Comparison of ENCODE assay signal across 8 cellular contexts in genomic region chr16:84831728-84832127, GRCh38. TPM values are rescaled to one million over a fixed set of nuclear protein-coding genes. Genes with fewer than 3 reads are reported as not detected.
A peak's percentile ranks its signal among the peaks of the same experiment; 100 is the strongest.
DNase-seq lines count a peak whose midpoint lies in the region; ATAC-seq, FAIRE-seq and TF ChIP-seq lines count a peak whose summit lies in the region.
"Not testable (repeated sequence)": the region's sequence is repeated elsewhere in the genome, so short reads cannot be mapped to it uniquely, and the experiment has no call there.

No MANE protein-coding gene starts in this region.

- FAIRE-seq in astrocyte (lab: Jason Lieb, UNC), result not testable (repeated sequence)

- H4K20me1 ChIP-seq in GM23248 (ENCODE audit: insufficient read depth); astrocyte (ENCODE audit: insufficient read depth, low read length); hepatocyte (ENCODE audit: insufficient read depth, poor library complexity, severe bottlenecking): not testable (repeated sequence)

- not testable (repeated sequence) for ATAC-seq in upper lobe of left lung (ENCODE audit: low FRiP score in 2 of 2)

- TF ChIP-seq EP300 in esophagus muscularis mucosa (IDR thresholded peaks at IDR 0.05); upper lobe of left lung (IDR thresholded peaks at IDR 0.05): not testable (repeated sequence)

- H3K27ac Mint-ChIP-seq in astrocyte (ENCODE audit: unreplicated experiment), result not testable (repeated sequence)

- DNase-seq in GM23248; astrocyte (ENCODE audit: low read depth); esophagus muscularis mucosa (ENCODE audit: extremely low spot score); hepatocyte (ENCODE audit: low spot score); upper lobe of left lung: not testable (repeated sequence)

- peak overlapping the region; percentile 66 for H3K4me2 ChIP-seq in GM23248 (ENCODE audit: unreplicated experiment)
- peak overlapping the region; percentile 58 for H3K4me2 ChIP-seq in astrocyte (ENCODE audit: low read length)
- peak overlapping the region; percentile 24 for H3K4me2 ChIP-seq in hepatocyte

- H3K79me2 ChIP-seq in GM23248 (ENCODE audit: insufficient read depth), result peaks cover 35% of the 10 kb centered on the region; the same call in 1 of the 2 replicates
- not testable (repeated sequence) for H3K79me2 ChIP-seq in astrocyte (ENCODE audit: insufficient read depth, low read length)
- H3K79me2 ChIP-seq in hepatocyte, result peaks cover 47% of the 10 kb centered on the region

- H3K4me1 ChIP-seq in GM23248 (ENCODE audit: insufficient read depth) (peaks cover 56% of the 10 kb centered on the region), astrocyte (ENCODE audit: insufficient read depth, low read length) (peaks cover 52% of the 10 kb centered on the region), esophagus muscularis mucosa (peaks cover 63 to 100% (median 97%) of the 10 kb centered on the region in 4 donors), hepatocyte (ENCODE audit: insufficient read depth) (peaks cover 66% of the 10 kb centered on the region), mucosa of rectum (ENCODE audit: control insufficient read depth in 2 of 2, insufficient read depth in 2 of 2, low read length in 2 of 2) (peaks cover 5 to 15% of the 10 kb centered on the region in 2 donors), rectal smooth muscle tissue (ENCODE audit: control insufficient read depth, insufficient read depth, low read length) (peaks cover 75% of the 10 kb centered on the region), stomach smooth muscle (ENCODE audit: control insufficient read depth, insufficient read depth, low read length) (peaks cover 88% of the 10 kb centered on the region), upper lobe of left lung (peaks cover 4 to 20% (median 11%) of the 10 kb centered on the region in 4 donors)

- not testable (repeated sequence) for TF ChIP-seq CTCF in astrocyte (IDR thresholded peaks at IDR 0.05; ENCODE audit: insufficient read depth, low read depth, low read length); esophagus muscularis mucosa (IDR thresholded peaks at IDR 0.05); hepatocyte (IDR thresholded peaks at IDR 0.05; ENCODE audit: poor library complexity); upper lobe of left lung (IDR thresholded peaks at IDR 0.05)

- H3K4me3 ChIP-seq in GM23248 (peak overlapping the region; percentile 63; the same call in 1 of the 2 replicates), esophagus muscularis mucosa (peak overlapping the region in 2 of 4 donors; percentile 11 to 49), stomach smooth muscle (ENCODE audit: low read length in 2 of 2) (peak overlapping the region; percentile 41 to 69)
- not testable (repeated sequence) for H3K4me3 ChIP-seq in astrocyte (ENCODE audit: insufficient read depth, low read depth, low read length); hepatocyte; mucosa of rectum (ENCODE audit: low read length in 2 of 2); rectal smooth muscle tissue (ENCODE audit: low read length); upper lobe of left lung

- H3K27me3 Mint-ChIP-seq in astrocyte (ENCODE audit: low read depth, unreplicated experiment), result peaks cover 20% of the 10 kb centered on the region

- not testable (repeated sequence) for H3K4me3 Mint-ChIP-seq in astrocyte (ENCODE audit: unreplicated experiment)

- not testable (repeated sequence) for H3K36me3 Mint-ChIP-seq in astrocyte (ENCODE audit: low read depth, unreplicated experiment)

- TF ChIP-seq POLR2A in esophagus muscularis mucosa (IDR thresholded peaks at IDR 0.05; ENCODE audit: low read depth); upper lobe of left lung (IDR thresholded peaks at IDR 0.05): not testable (repeated sequence)

- WGBS in GM23248 (ENCODE audit: low coverage in 1 of 2, low lambda C conversion rate in 2 of 2, missing lambda C conversion rate in 2 of 2), 2 experiments, result 82 to 85% methylated on average over 10 of the region's 10 CpGs
- 60% methylated on average over 10 of the region's 10 CpGs for WGBS in esophagus muscularis mucosa
- 85% methylated on average over 10 of the region's 10 CpGs for WGBS in hepatocyte (ENCODE audit: low lambda C conversion rate, missing lambda C conversion rate)
- WGBS in upper lobe of left lung, 2 donors, result 85 to 89% methylated on average over 10 of the region's 10 CpGs

- H3F3A ChIP-seq in GM23248 (ENCODE audit: insufficient read depth), result peaks cover 37% of the 10 kb centered on the region

- in situ Hi-C loops in GM23248 (cut with MboI), result not testable (repeated sequence)

- H3K36me3 ChIP-seq in GM23248 (ENCODE audit: low read depth); astrocyte (ENCODE audit: insufficient read depth, low read length); hepatocyte (replicated peaks; ENCODE audit: insufficient read depth, low read depth); mucosa of rectum (ENCODE audit: control insufficient read depth in 2 of 2, insufficient read depth in 2 of 2, low read length in 2 of 2); rectal smooth muscle tissue (ENCODE audit: control insufficient read depth, insufficient read depth, low read length); upper lobe of left lung: not testable (repeated sequence)
- H3K36me3 ChIP-seq in esophagus muscularis mucosa, result peaks cover 4 to 12% (median 8%) of the 10 kb centered on the region in 4 donors
- peaks cover 2 to 22% of the 10 kb centered on the region in 2 donors for H3K36me3 ChIP-seq in stomach smooth muscle (ENCODE audit: control insufficient read depth in 2 of 2, insufficient read depth in 2 of 2, low read length in 2 of 2)

- H2AFZ ChIP-seq in GM23248; astrocyte (ENCODE audit: low read depth, low read length); hepatocyte: not testable (repeated sequence)

- H3K9me2 ChIP-seq in GM23248 (ENCODE audit: insufficient read depth); hepatocyte (replicated peaks; ENCODE audit: insufficient read depth): not testable (repeated sequence)

- intact Hi-C loops in esophagus muscularis mucosa (cut with DNase I), result not testable (repeated sequence)

- H3K9ac ChIP-seq in GM23248, result peak overlapping the region; percentile 85
- H3K9ac ChIP-seq in astrocyte (ENCODE audit: low read length), result peak overlapping the region; percentile 74
- peak overlapping the region in 1 of 2 donors; percentile 54 for H3K9ac ChIP-seq in mucosa of rectum (ENCODE audit: low read depth in 1 of 2, low read length in 2 of 2)
- peak overlapping the region; percentile 3 for H3K9ac ChIP-seq in rectal smooth muscle tissue (ENCODE audit: low read length)
- peak overlapping the region; percentile 95 to 96 for H3K9ac ChIP-seq in stomach smooth muscle (ENCODE audit: low read length in 2 of 2)

- not testable (repeated sequence) for H3K9me3 ChIP-seq in GM23248 (ENCODE audit: low read depth); astrocyte (ENCODE audit: insufficient read depth, low read depth, low read length); esophagus muscularis mucosa; hepatocyte (ENCODE audit: low read depth); mucosa of rectum (ENCODE audit: control insufficient read depth in 2 of 2, low read length in 2 of 2); stomach smooth muscle (ENCODE audit: control insufficient read depth in 2 of 2, low read length in 2 of 2); upper lobe of left lung

- not testable (repeated sequence) for H3K27me3 ChIP-seq in GM23248 (replicated peaks; ENCODE audit: insufficient read depth); astrocyte (ENCODE audit: insufficient read depth, low read length); esophagus muscularis mucosa; hepatocyte; mucosa of rectum (ENCODE audit: control insufficient read depth in 2 of 2, insufficient read depth in 2 of 2, low read length in 2 of 2); rectal smooth muscle tissue (ENCODE audit: control insufficient read depth, insufficient read depth, low read length); stomach smooth muscle (ENCODE audit: control insufficient read depth in 1 of 2, insufficient read depth in 2 of 2, low read length in 2 of 2); upper lobe of left lung

- H3K9me3 Mint-ChIP-seq in astrocyte (ENCODE audit: unreplicated experiment), result not testable (repeated sequence)

- H3K4me1 Mint-ChIP-seq in astrocyte (ENCODE audit: low read depth, unreplicated experiment), result peaks cover 23% of the 10 kb centered on the region

- H3K27ac ChIP-seq in GM23248 (peak overlapping the region; percentile 97), astrocyte (ENCODE audit: low read depth, low read length) (peak overlapping the region; percentile 83), esophagus muscularis mucosa (replicated peaks in 1 of 4) (peak overlapping the region; percentile 94 to 97 (median 96)), hepatocyte (peak overlapping the region; percentile 96), mucosa of rectum (ENCODE audit: low read depth in 2 of 2, low read length in 2 of 2) (peak overlapping the region; percentile 81 to 84), rectal smooth muscle tissue (ENCODE audit: low read depth, low read length) (peak overlapping the region; percentile 98), stomach smooth muscle (ENCODE audit: low read length) (peak overlapping the region; percentile 100), upper lobe of left lung (peak overlapping the region; percentile 57 to 80 (median 74))

RNA-seq across cellular contexts. Expression of gene CRISPLD2, which starts 11.9 kb away (rescaled TPM):
- total RNA-seq in GM23248 (2014; rRNA removed; shearing (Covaris generic)), result 36.2 and 36.3 TPM in 2 replicates
- polyA plus RNA-seq in GM23248 (2016; fragmentation: Nextera tagmentation; extraction: Ambion mirVana) (21.5 and 22.6 TPM in 2 replicates), hepatocyte (284 and 315 TPM in 2 replicates)
- total RNA-seq in astrocyte (1.8 and 2.4 TPM in 2 replicates), esophagus muscularis mucosa (100 to 1,000 TPM; 230 to 568 (median 289) TPM), hepatocyte (253 and 281 TPM in 2 replicates), upper lobe of left lung (100 to 1,000 TPM in 1 of 6 donors, 10 to 100 TPM in 5; 30.2 to 109 (median 80.8) TPM)
